ENCODE assay signal across 22 cellular contexts in genomic region chr15:70321106-70321809, GRCh38.
DNase-seq lines count a peak whose midpoint lies in the region; ATAC-seq, FAIRE-seq and TF ChIP-seq lines count a peak whose summit lies in the region.
"Had no signal": no experiment of that assay in that cellular context is flagged by ENCODE, and none has a peak within 500 bp of the region (broad histone marks: within the 10 kb centered on the region; RNA-seq: fewer than 3 reads in every experiment).

No MANE protein-coding gene starts in this region.

- peaks cover 57% of the 10 kb centered on the region for H3K4me1 Mint-ChIP-seq in dendritic cell treated with granulocyte-macrophage colony-stimulating factor and Interleukin-4, amounts not matched to agents 40 ng/mL and 50 ng/mL, for 4 days (ENCODE audit: low read depth)
- H3K4me1 Mint-ChIP-seq in osteocyte (ENCODE audit: unreplicated experiment): peaks cover 26% of the 10 kb centered on the region

- no peak for FAIRE-seq in GM19239 (lab: Jason Lieb, UNC)
- FAIRE-seq: islet of Langerhans had no signal

- ATAC-seq in left ventricle myocardium superior: no peak
- ATAC-seq: HCT116, Panc1 had no signal

- H3K4me1 ChIP-seq in vagina: peaks cover 73% of the 10 kb centered on the region

- intact Hi-C loops in dendritic cell treated with granulocyte-macrophage colony-stimulating factor and Interleukin-4, amounts not matched to agents 40 ng/mL and 50 ng/mL, for 4 days (cut with micrococcal nuclease): loop anchor here (10.0 kb wide), 1 partner anchor 56 kb away; no protein-coding TSS in a partner anchor
- intact Hi-C loops in vagina (cut with DNase I): loop anchor here (5.0 to 10.0 kb wide), 3 partner anchors 49 to 226 kb away; partner anchors contain the start of gene TLE3
- intact Hi-C loops in left ventricle myocardium superior (cut with micrococcal nuclease): no loop called here

- no peak for TF ChIP-seq CTCF in osteocyte (IDR thresholded peaks at IDR 0.05)
- TF ChIP-seq CTCF in vagina (IDR thresholded peaks at IDR 0.05): no peak

- no peaks in the 10 kb centered on the region for H3K36me3 Mint-ChIP-seq in dendritic cell treated with granulocyte-macrophage colony-stimulating factor and Interleukin-4, amounts not matched to agents 40 ng/mL and 50 ng/mL, for 4 days (ENCODE audit: low read depth)
- no peaks in the 10 kb centered on the region for H3K36me3 Mint-ChIP-seq in osteocyte (ENCODE audit: unreplicated experiment)

- no peak for TF ChIP-seq POLR2A in vagina (IDR thresholded peaks at IDR 0.05)

- H3K27me3 ChIP-seq in vagina: no peaks in the 10 kb centered on the region
- H3K27me3 ChIP-seq: ovary had no signal

- H3K4me3 Mint-ChIP-seq in dendritic cell treated with granulocyte-macrophage colony-stimulating factor and Interleukin-4, amounts not matched to agents 40 ng/mL and 50 ng/mL, for 4 days: no peak overlapping the region
- no peak overlapping the region for H3K4me3 Mint-ChIP-seq in osteocyte (ENCODE audit: unreplicated experiment)

- peak; percentile 10 for DNase-seq in SKM-1 treated with dmso at 0.1 percent for 144 hours (lab: John Stamatoyannopoulos, UW; ENCODE audit: unreplicated experiment)
- DNase-seq in SKM-1 (lab: John Stamatoyannopoulos, UW; ENCODE audit: unreplicated experiment): no peak
- peak; percentile 23 for DNase-seq in osteocyte (ENCODE audit: extremely low spot score, unreplicated experiment)
- DNase-seq in vagina (ENCODE audit: extremely low spot score in 2 of 2): peak in 1 of 2 donors; percentile 85
- DNase-seq in effector CD8-positive, alpha-beta T cell (lab: John Stamatoyannopoulos, UW): no peak
- no peak for DNase-seq in GM19239 (ENCODE audit: insufficient read length, low spot score)
- DNase-seq in left ventricle myocardium superior: no peak
- DNase-seq: 8988T; activated CD4-positive, CD25-positive, alpha-beta regulatory T cell; DMS153; NCI-H1417; NCI-H2171 treated with DMSO at 0.1 percent for 48 hours; NCI-H82; ovary; stimulated activated CD4-positive, alpha-beta T cell treated with anti-CD3 and anti-CD28 coated beads, Interleukin-4, amount 100 ng/mL, for 24 hours; SW 1271 had no signal

- H3K36me3 ChIP-seq in vagina: no peaks in the 10 kb centered on the region
- H3K36me3 ChIP-seq: ovary, thoracic aorta had no signal

- H3K4me3 ChIP-seq in vagina: no peak overlapping the region
- H3K4me3 ChIP-seq: ovary, thoracic aorta had no signal

- H3K9me3 ChIP-seq in vagina: no peaks in the 10 kb centered on the region
- H3K9me3 ChIP-seq: ovary, thoracic aorta had no signal

- H3K27me3 Mint-ChIP-seq in dendritic cell treated with granulocyte-macrophage colony-stimulating factor and Interleukin-4, amounts not matched to agents 40 ng/mL and 50 ng/mL, for 4 days: peaks cover 33% of the 10 kb centered on the region
- H3K27me3 Mint-ChIP-seq in osteocyte (ENCODE audit: unreplicated experiment): peaks cover 64% of the 10 kb centered on the region

- peak overlapping the region; percentile 16 for H3K27ac ChIP-seq in vagina
- H3K27ac ChIP-seq: ovary, thoracic aorta had no signal

- no peaks in the 10 kb centered on the region for H3K9me3 Mint-ChIP-seq in dendritic cell treated with granulocyte-macrophage colony-stimulating factor and Interleukin-4, amounts not matched to agents 40 ng/mL and 50 ng/mL, for 4 days
- no peaks in the 10 kb centered on the region for H3K9me3 Mint-ChIP-seq in osteocyte (ENCODE audit: unreplicated experiment)
- H3K9me3 Mint-ChIP-seq: activated T-helper 2 cell treated with anti-CD3 and anti-CD28 coated beads, Interferon-gamma antibody, Interleukin-2, Interleukin-4, amounts not matched to agents 10 μg/mL and 5 μg/mL and 100 μg/mL, durations not matched to agents 14 hours and 24 hours and 36 hours had no signal

- H3K27ac Mint-ChIP-seq in dendritic cell treated with granulocyte-macrophage colony-stimulating factor and Interleukin-4, amounts not matched to agents 40 ng/mL and 50 ng/mL, for 4 days: peak overlapping the region; percentile 65
- no peak overlapping the region for H3K27ac Mint-ChIP-seq in osteocyte (ENCODE audit: unreplicated experiment)
- H3K27ac Mint-ChIP-seq: activated T-helper 2 cell treated with anti-CD3 and anti-CD28 coated beads, Interferon-gamma antibody, Interleukin-2, Interleukin-4, amounts not matched to agents 10 μg/mL and 5 μg/mL and 100 μg/mL, durations not matched to agents 14 hours and 24 hours and 36 hours had no signal

Comparison
In these comparisons a context has a peak if more than half of its experiments do, and no peak if none do; other contexts are left out.
1. DNase-seq: peak in SKM-1 treated with dmso at 0.1 percent for 144 hours (single experiment) and osteocyte (single experiment); none in SKM-1 (single experiment), effector CD8-positive, alpha-beta T cell (single experiment), GM19239 (single experiment) and left ventricle myocardium superior (single experiment).